20 cellular contexts compared by ENCODE assay signal in genomic region chr10:71423268-71423667, GRCh38. TPM values are rescaled to one million over a fixed set of nuclear protein-coding genes. Genes with fewer than 3 reads are reported as not detected.
"Had no signal": no experiment of that assay in that cellular context is flagged by ENCODE, and none has a peak within 500 bp of the region (broad histone marks: within the 10 kb centered on the region; RNA-seq: fewer than 3 reads in every experiment).

No MANE protein-coding gene starts in this region.

- H3K27me3 ChIP-seq: neutrophil, pancreas, right lobe of liver, upper lobe of right lung had no signal

- H3K27ac ChIP-seq: heart right ventricle, neutrophil, pancreas, right lobe of liver, upper lobe of right lung, VCaP had no signal

- H3K4me1 ChIP-seq: pancreas, right lobe of liver, upper lobe of right lung had no signal

- ATAC-seq: heart right ventricle; left ventricle myocardium superior; natural killer cell treated with Interleukin-12 subunit alpha and Interleukin-12 subunit beta and Interleukin-15 and Interleukin-18, amount 100 ng/mL, for 72 hours; pancreas; stimulated activated naive CD8-positive, alpha-beta T cell treated with anti-CD3 and anti-CD28 coated beads, Interleukin-15, Interleukin-2, amounts not matched to agents 100 U/mL and 50 U/mL, for 24 hours; T-cell; upper lobe of right lung had no signal

- DNase-seq: activated CD4-positive, alpha-beta T cell treated with anti-CD3 and anti-CD28 coated beads, Interleukin-2, amount 50 U/mL, for 48 hours; activated gamma-delta T cell treated with Interleukin-2 at 50 U/mL for 16 hours; effector CD4-positive, alpha-beta T cell; erythroblast; foreskin fibroblast; heart right ventricle; left ventricle myocardium superior; mammary epithelial cell; small intestine; stimulated activated CD4-positive, alpha-beta T cell treated with anti-CD3 and anti-CD28 coated beads, Interleukin-15, amount 100 ng/mL, for 24 hours; stimulated activated CD4-positive, alpha-beta T cell treated with anti-CD3 and anti-CD28 coated beads, Interleukin-4, amount 100 ng/mL, for 1 hour; stimulated activated naive CD8-positive, alpha-beta T cell treated with anti-CD3 and anti-CD28 coated beads, Interleukin-15, Interleukin-2, amounts not matched to agents 100 U/mL and 50 U/mL, for 24 hours; upper lobe of right lung had no signal

- H3K36me3 ChIP-seq: heart right ventricle, neutrophil, pancreas, right lobe of liver, upper lobe of right lung had no signal

- H3K9me3 ChIP-seq: neutrophil, pancreas, right lobe of liver, upper lobe of right lung had no signal

- H3K4me3 ChIP-seq: heart right ventricle, pancreas, right lobe of liver, upper lobe of right lung had no signal

RNA-seq across cellular contexts. Expression of gene CDH23, which starts 26.5 kb away (rescaled TPM):
- total RNA-seq: chondrocyte had no signal
